9 cellular contexts compared by ENCODE assay signal in genomic region chr13:81171065-81171647, GRCh38.
A peak's percentile ranks its signal among the peaks of the same experiment; 100 is the strongest.
DNase-seq lines count a peak whose midpoint lies in the region; ATAC-seq, FAIRE-seq and TF ChIP-seq lines count a peak whose summit lies in the region.
"Had no signal": no experiment of that assay in that cellular context is flagged by ENCODE, and none has a peak within 500 bp of the region (broad histone marks: within the 10 kb centered on the region; RNA-seq: fewer than 3 reads in every experiment).

No MANE protein-coding gene starts in this region.

- H3K27ac Mint-ChIP-seq in astrocyte (ENCODE audit: unreplicated experiment) = no peak overlapping the region

- H3K27ac ChIP-seq in astrocyte (ENCODE audit: low read depth, low read length) (no peak overlapping the region), liver (ENCODE audit: low read depth in 1 of 2, low read length in 2 of 2) (no peak overlapping the region), WERI-Rb-1 (no peak overlapping the region)

- H3K27me3 ChIP-seq in astrocyte (ENCODE audit: insufficient read depth, low read length) (no peaks in the 10 kb centered on the region), liver (ENCODE audit: control insufficient read depth in 4 of 4, insufficient read depth in 4 of 4, low read length in 3 of 4) (no peaks in the 10 kb centered on the region), WERI-Rb-1 (ENCODE audit: insufficient read depth, low read depth, severe bottlenecking) (no peaks in the 10 kb centered on the region)

- no peaks in the 10 kb centered on the region for H3K79me2 ChIP-seq in astrocyte (ENCODE audit: insufficient read depth, low read length)

- TF ChIP-seq CTCF in AG04449 (IDR thresholded peaks at IDR 0.05; ENCODE audit: insufficient read depth, low read length, missing control alignments) = peak; percentile 16
- TF ChIP-seq CTCF in astrocyte (IDR thresholded peaks at IDR 0.05; ENCODE audit: insufficient read depth, low read depth, low read length) = peak; percentile 57
- TF ChIP-seq CTCF in liver (IDR thresholded peaks at IDR 0.05; ENCODE audit: low read depth, low read length, missing input control) = peak; percentile 43
- no peak for TF ChIP-seq CTCF in WERI-Rb-1 (IDR thresholded peaks at IDR 0.05; ENCODE audit: low read depth, low read length)

- H3K36me3 ChIP-seq in astrocyte (ENCODE audit: insufficient read depth, low read length) (no peaks in the 10 kb centered on the region), liver (ENCODE audit: control insufficient read depth in 4 of 4, insufficient read depth in 3 of 4, low read depth in 1 of 4, low read length in 3 of 4) (no peaks in the 10 kb centered on the region), WERI-Rb-1 (no peaks in the 10 kb centered on the region)

- CTCF ChIA-PET in AG04449 (lab: Yijun Ruan, JAX) = interaction anchor here (0.7 to 2.1 kb wide), 5 partner anchors 9 to 1159 kb away, joined by 3 to 7 read pairs (median 4); no protein-coding TSS in a partner anchor

- no peak overlapping the region for H2AFZ ChIP-seq in astrocyte (ENCODE audit: low read depth, low read length)

- no peak overlapping the region for H3K4me2 ChIP-seq in astrocyte (ENCODE audit: low read length)

- H3K4me1 ChIP-seq in astrocyte (ENCODE audit: insufficient read depth, low read length) (no peaks in the 10 kb centered on the region), liver (ENCODE audit: control insufficient read depth in 4 of 4, insufficient read depth in 4 of 4, low read length in 3 of 4) (no peaks in the 10 kb centered on the region)

- intact Hi-C loops in sciatic nerve (cut with DNase I) = no loop called here

- no peak for DNase-seq in AG04449 (ENCODE audit: low read depth, low spot score)
- peak; percentile 10 for DNase-seq in LHCN-M2 (ENCODE audit: low read depth)
- no peak for DNase-seq in astrocyte (ENCODE audit: low read depth)
- DNase-seq in sciatic nerve (ENCODE audit: low spot score) = no peak
- no peak for DNase-seq in WERI-Rb-1
- no peak for DNase-seq in SKM-1 (lab: John Stamatoyannopoulos, UW; ENCODE audit: unreplicated experiment)

- no peaks in the 10 kb centered on the region for H3K4me1 Mint-ChIP-seq in astrocyte (ENCODE audit: low read depth, unreplicated experiment)
- H3K4me1 Mint-ChIP-seq: central memory CD8-positive, alpha-beta T cell had no signal

- H4K20me1 ChIP-seq in astrocyte (ENCODE audit: insufficient read depth, low read length) = no peaks in the 10 kb centered on the region

- POLR2A ChIA-PET in AG04449 (lab: Yijun Ruan, JAX) = no interaction called here

- H3K4me3 Mint-ChIP-seq in astrocyte (ENCODE audit: unreplicated experiment) = no peak overlapping the region
- H3K4me3 Mint-ChIP-seq: central memory CD8-positive, alpha-beta T cell had no signal

- H3K9me3 ChIP-seq in astrocyte (ENCODE audit: insufficient read depth, low read depth, low read length) = no peaks in the 10 kb centered on the region
- no peaks in the 10 kb centered on the region for H3K9me3 ChIP-seq in liver (ENCODE audit: control insufficient read depth in 4 of 4, low read length in 3 of 4)
- no peaks in the 10 kb centered on the region for H3K9me3 ChIP-seq in WERI-Rb-1 (ENCODE audit: severe bottlenecking)

- ATAC-seq in GM18873 (IDR thresholded peaks at IDR 0.05; ENCODE audit: low FRiP score, unreplicated experiment) (peak; percentile 60), sciatic nerve (no peak)

- H3K9ac ChIP-seq in astrocyte (ENCODE audit: low read length) = no peak overlapping the region
- no peak overlapping the region for H3K9ac ChIP-seq in liver (ENCODE audit: low read depth in 1 of 2, low read length in 2 of 2)

- H3K4me3 ChIP-seq in AG04449 (ENCODE audit: low read depth, low read length) (no peak overlapping the region), astrocyte (ENCODE audit: insufficient read depth, low read depth, low read length) (no peak overlapping the region), liver (ENCODE audit: low read depth in 1 of 3, low read length in 3 of 3) (no peak overlapping the region), WERI-Rb-1 (ENCODE audit: low read depth, low read length) (no peak overlapping the region)

- FAIRE-seq in astrocyte (lab: Jason Lieb, UNC) = no peak

- TF ChIP-seq RAD21 in liver (IDR thresholded peaks at IDR 0.05) = peak; percentile 69 to 73

- H3K36me3 Mint-ChIP-seq in astrocyte (ENCODE audit: low read depth, unreplicated experiment) = no peaks in the 10 kb centered on the region

- no peaks in the 10 kb centered on the region for H3K9me3 Mint-ChIP-seq in astrocyte (ENCODE audit: unreplicated experiment)

- no peaks in the 10 kb centered on the region for H3K27me3 Mint-ChIP-seq in astrocyte (ENCODE audit: low read depth, unreplicated experiment)
- H3K27me3 Mint-ChIP-seq: central memory CD8-positive, alpha-beta T cell had no signal

- WGBS in liver = 18% methylated on average over 3 of the region's 3 CpGs

TF ChIP-seq in liver, 16 proteins besides CTCF, POLR2A, EP300 and RAD21:
- TF ChIP-seq MAX (IDR thresholded peaks at IDR 0.05) = no peak
- peak; percentile 33 for TF ChIP-seq YY1 (IDR thresholded peaks at IDR 0.05)
- no peak for TF ChIP-seq ZBTB33 (IDR thresholded peaks at IDR 0.05)
TF ChIP-seq in liver: peak in this region for 1.
